In the genomic region with DNA sequence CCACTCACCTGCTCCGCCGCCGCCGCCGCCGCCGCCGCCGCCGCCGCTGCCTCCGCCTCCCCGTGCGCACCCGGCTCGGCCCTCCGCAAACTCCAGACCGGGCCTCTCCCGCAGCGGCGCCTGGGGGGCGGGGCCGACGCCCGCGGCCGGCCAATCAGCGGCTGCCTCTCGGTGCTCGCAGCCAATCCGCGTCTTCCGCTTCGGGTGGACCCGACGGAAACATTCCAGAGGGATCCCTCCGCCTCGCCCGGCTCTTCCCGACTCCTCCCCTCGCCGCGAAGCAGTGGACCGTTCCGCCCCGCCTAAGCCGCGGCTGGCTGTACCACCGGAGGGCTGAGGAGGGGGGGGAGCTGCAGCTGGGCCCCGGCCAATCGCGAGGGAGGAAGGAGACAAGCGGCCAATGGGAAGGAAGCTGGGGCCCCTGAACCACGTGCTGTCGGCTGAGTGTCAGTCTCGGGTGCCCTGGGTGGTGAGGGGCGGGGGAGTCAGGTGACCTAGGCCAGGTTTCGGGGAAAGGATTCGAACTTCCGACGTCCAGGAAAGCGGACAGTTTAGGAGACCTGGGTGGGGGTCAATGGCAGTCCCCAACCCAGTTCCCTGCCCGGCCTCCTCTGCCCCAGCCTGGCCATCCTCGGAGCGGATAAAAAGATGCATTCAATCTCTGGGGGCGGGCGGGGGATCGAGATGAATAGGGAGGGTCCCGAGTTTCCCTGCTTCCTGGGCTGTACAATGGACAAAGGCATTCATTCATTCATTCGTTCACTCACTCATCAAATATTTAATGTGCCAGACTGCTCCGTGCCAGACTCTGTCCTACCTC, we compare ENCODE assay signal across 8 cellular contexts. TPM values are rescaled to one million over a fixed set of nuclear protein-coding genes. Genes with fewer than 3 reads are reported as not detected.
DNase-seq lines count a peak whose midpoint lies in the region; ATAC-seq, FAIRE-seq and TF ChIP-seq lines count a peak whose summit lies in the region.

A gene with protein sequence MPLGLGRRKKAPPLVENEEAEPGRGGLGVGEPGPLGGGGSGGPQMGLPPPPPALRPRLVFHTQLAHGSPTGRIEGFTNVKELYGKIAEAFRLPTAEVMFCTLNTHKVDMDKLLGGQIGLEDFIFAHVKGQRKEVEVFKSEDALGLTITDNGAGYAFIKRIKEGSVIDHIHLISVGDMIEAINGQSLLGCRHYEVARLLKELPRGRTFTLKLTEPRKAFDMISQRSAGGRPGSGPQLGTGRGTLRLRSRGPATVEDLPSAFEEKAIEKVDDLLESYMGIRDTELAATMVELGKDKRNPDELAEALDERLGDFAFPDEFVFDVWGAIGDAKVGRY (minus strand): TSS at position 99 of the 820 bp plus-strand sequence. CDS start 13,151 bp downstream, outside the sequence.

- no peaks in the 10 kb centered on the region for H3K9me3 ChIP-seq in sigmoid colon

- TF ChIP-seq POLR2A in sigmoid colon (IDR thresholded peaks at IDR 0.05) = no peak

- peaks cover 0 to 10% (median 0%) of the 10 kb centered on the region in 4 donors for H3K36me3 ChIP-seq in sigmoid colon

- intact Hi-C loops in sigmoid colon (cut with DNase I) = no loop called here

- DNase-seq in NCI-H2171 (lab: John Stamatoyannopoulos, UW) (peak; percentile 98), T47D (ENCODE audit: low read depth in 1 of 2, low spot score in 1 of 2) (peak; percentile 98), sigmoid colon (peak; percentile 99)

- no peak for TF ChIP-seq EP300 in sigmoid colon (IDR thresholded peaks at IDR 0.05)

- peak; percentile 98 for FAIRE-seq in G401.6 (lab: Jason Lieb, UNC)

- TF ChIP-seq CTCF in VCaP (conservative IDR thresholded peaks at IDR 0.05) = no peak
- TF ChIP-seq CTCF in sigmoid colon (IDR thresholded peaks at IDR 0.05) = no peak

- peak within 1 kb of the TSS; percentile 47 for H3K4me3 ChIP-seq in iPS-11a (ENCODE audit: low read depth, low read length)
- peak within 1 kb of the TSS; percentile 73 to 90 (median 80) for H3K4me3 ChIP-seq in sigmoid colon

- in situ Hi-C loops in T47D (cut with HindIII; ENCODE audit: low pct_unique_long_range_greater_than_20kb, low sequenced_read_pairs) = no loop called here

- H3K27me3 ChIP-seq in sigmoid colon = no peaks in the 10 kb centered on the region

- peaks cover 0 to 31% (median 24%) of the 10 kb centered on the region in 4 donors for H3K4me1 ChIP-seq in sigmoid colon

- H3K27ac ChIP-seq in VCaP = peak within 1 kb of the TSS; percentile 85
- peak within 1 kb of the TSS; percentile 74 to 83 (median 80) for H3K27ac ChIP-seq in sigmoid colon

- 2 to 4% methylated on average over 71 of the region's 71 CpGs for WGBS in sigmoid colon, 2 donors

- ATAC-seq in HG02885 (IDR thresholded peaks at IDR 0.05; ENCODE audit: poor library complexity, unreplicated experiment) (peak; percentile 73), HG03378 (IDR thresholded peaks at IDR 0.05; ENCODE audit: unreplicated experiment) (no peak)

RNA-seq across cellular contexts. Expression of the gene that starts here (rescaled TPM):
- total RNA-seq in sigmoid colon = 10 to 100 TPM; 65.1 to 97.7 (median 68.5) TPM
- polyA plus RNA-seq in sigmoid colon = 100 to 1,000 TPM; 344 to 378 (median 351) TPM
